13 cellular contexts compared by ENCODE assay signal in genomic region chr14:95577067-95577800, GRCh38. TPM values are rescaled to one million over a fixed set of nuclear protein-coding genes. Genes with fewer than 3 reads are reported as not detected.
DNase-seq lines count a peak whose midpoint lies in the region; ATAC-seq, FAIRE-seq and TF ChIP-seq lines count a peak whose summit lies in the region.
"Had no signal": no experiment of that assay in that cellular context is flagged by ENCODE, and none has a peak within 500 bp of the region (broad histone marks: within the 10 kb centered on the region; RNA-seq: fewer than 3 reads in every experiment).

No MANE protein-coding gene starts in this region.

- H3K27me3 Mint-ChIP-seq in Caco-2 (ENCODE audit: insufficient read depth, unreplicated experiment) (peaks cover 6% of the 10 kb centered on the region), mesothelial cell of epicardium (ENCODE audit: low read depth) (peaks cover 30% of the 10 kb centered on the region)
- H3K27me3 Mint-ChIP-seq in T-helper 2 cell treated with Interferon-gamma antibody and Interleukin-4, amounts not matched to agents 5 μg/mL and 100 μg/mL, for 36 hours (ENCODE audit: low read depth) = peaks cover 7% of the 10 kb centered on the region

- peak overlapping the region in 6 of 11 experiments; percentile 1 to 49 (median 18); a peak in 6 of 22 replicates for H3K4me2 ChIP-seq in BLaER1 treated with 17β-estradiol and CSF1 and Interleukin-3, amounts not matched to agents 10 nM and 100 nM
- H3K4me2 ChIP-seq: A549, neural progenitor cell had no signal

- H3K4me1 ChIP-seq in BLaER1 treated with 17β-estradiol and CSF1 and Interleukin-3, amounts not matched to agents 10 nM and 100 nM = peaks cover 0 to 20% (median 11%) of the 10 kb centered on the region in 10 experiments; a peak in 14 of 20 replicates
- no peaks in the 10 kb centered on the region for H3K4me1 ChIP-seq in Caco-2
- H3K4me1 ChIP-seq in testis = no peaks in the 10 kb centered on the region
- H3K4me1 ChIP-seq: A549, upper lobe of left lung had no signal

- H3K36me3 ChIP-seq in BLaER1 treated with 17β-estradiol and CSF1 and Interleukin-3, amounts not matched to agents 10 nM and 100 nM = no peaks in the 10 kb centered on the region
- H3K36me3 ChIP-seq in Caco-2 (ENCODE audit: control insufficient read depth, insufficient read depth, low read length) (no peaks in the 10 kb centered on the region), testis (ENCODE audit: low read depth, missing control alignments) (no peaks in the 10 kb centered on the region)
- H3K36me3 ChIP-seq: neural progenitor cell, upper lobe of left lung had no signal

- no peaks in the 10 kb centered on the region; a peak in 1 of 22 replicates for H3K9me3 ChIP-seq in BLaER1 treated with 17β-estradiol and CSF1 and Interleukin-3, amounts not matched to agents 10 nM and 100 nM (replicated peaks in 1 of 11)
- H3K9me3 ChIP-seq in Caco-2 (no peaks in the 10 kb centered on the region), testis (no peaks in the 10 kb centered on the region)
- H3K9me3 ChIP-seq: A549, upper lobe of left lung had no signal

- no peak for TF ChIP-seq POLR2A in testis (IDR thresholded peaks at IDR 0.05)

- DNase-seq in GM19239 (ENCODE audit: insufficient read length, low spot score) (peak; percentile 48), Caco-2 (no peak), testis (no peak), mesothelial cell of epicardium (ENCODE audit: low spot score in 2 of 2, unreplicated experiment in 2 of 2) (no peak)
- DNase-seq in T-helper 2 cell treated with Interferon-gamma antibody and Interleukin-4, amounts not matched to agents 5 μg/mL and 100 μg/mL, for 36 hours (ENCODE audit: low spot score) = no peak
- DNase-seq: activated naive CD8-positive, alpha-beta T cell treated with anti-CD3 and anti-CD28 coated beads, Interleukin-2, amount 10 ng/mL, durations not matched to agents 7 days and 5 days; stimulated activated CD4-positive, alpha-beta T cell treated with anti-CD3 and anti-CD28 coated beads, Interleukin-4, amount 100 ng/mL, for 4 hours; upper lobe of left lung had no signal

- FAIRE-seq in GM19239 (lab: Jason Lieb, UNC) = peak; percentile 97

- POLR2A ChIA-PET in Caco-2 (lab: Charles Lee) = no interaction called here

- H3K36me3 Mint-ChIP-seq in Caco-2 (ENCODE audit: insufficient read depth, unreplicated experiment) = no peaks in the 10 kb centered on the region
- H3K36me3 Mint-ChIP-seq in mesothelial cell of epicardium = no peaks in the 10 kb centered on the region
- no peaks in the 10 kb centered on the region for H3K36me3 Mint-ChIP-seq in T-helper 2 cell treated with Interferon-gamma antibody and Interleukin-4, amounts not matched to agents 5 μg/mL and 100 μg/mL, for 36 hours (ENCODE audit: low read depth)
- H3K36me3 Mint-ChIP-seq: activated naive CD8-positive, alpha-beta T cell treated with anti-CD3 and anti-CD28 coated beads, Interleukin-2, amount 10 ng/mL, durations not matched to agents 7 days and 5 days; neural progenitor cell had no signal

- H3K4me1 Mint-ChIP-seq in Caco-2 (ENCODE audit: low read depth, unreplicated experiment) (no peaks in the 10 kb centered on the region), mesothelial cell of epicardium (no peaks in the 10 kb centered on the region)
- no peaks in the 10 kb centered on the region for H3K4me1 Mint-ChIP-seq in T-helper 2 cell treated with Interferon-gamma antibody and Interleukin-4, amounts not matched to agents 5 μg/mL and 100 μg/mL, for 36 hours (ENCODE audit: low read depth)
- H3K4me1 Mint-ChIP-seq: activated naive CD8-positive, alpha-beta T cell treated with anti-CD3 and anti-CD28 coated beads, Interleukin-2, amount 10 ng/mL, durations not matched to agents 7 days and 5 days had no signal

- no TSS peak for BruUV-seq in Caco-2 (replicated peaks; lab: Mats Ljungman, UMichigan)

- ATAC-seq in HG02759 (IDR thresholded peaks at IDR 0.05; ENCODE audit: unreplicated experiment) (peak; percentile 94), HG03521 (IDR thresholded peaks at IDR 0.05; ENCODE audit: unreplicated experiment) (peak; percentile 97)
- ATAC-seq: A549 had no signal

- H3K9me3 Mint-ChIP-seq in Caco-2 (ENCODE audit: unreplicated experiment) (no peaks in the 10 kb centered on the region), mesothelial cell of epicardium (no peaks in the 10 kb centered on the region)
- H3K9me3 Mint-ChIP-seq in T-helper 2 cell treated with Interferon-gamma antibody and Interleukin-4, amounts not matched to agents 5 μg/mL and 100 μg/mL, for 36 hours = no peaks in the 10 kb centered on the region
- H3K9me3 Mint-ChIP-seq: neural progenitor cell had no signal

- 80 to 84% methylated on average over 12 of the region's 12 CpGs for WGBS in testis, 2 donors

- CTCF ChIA-PET in Caco-2 (lab: Charles Lee) = no interaction called here

- no peak overlapping the region for H3K4me3 ChIP-seq in BLaER1 treated with 17β-estradiol and CSF1 and Interleukin-3, amounts not matched to agents 10 nM and 100 nM
- H3K4me3 ChIP-seq in Caco-2 (ENCODE audit: low read depth, low read length) (no peak overlapping the region), testis (no peak overlapping the region)
- H3K4me3 ChIP-seq: A549, neural progenitor cell, upper lobe of left lung had no signal

- no peak overlapping the region for H3K9ac ChIP-seq in BLaER1 treated with 17β-estradiol and CSF1 and Interleukin-3, amounts not matched to agents 10 nM and 100 nM
- H3K9ac ChIP-seq: neural progenitor cell had no signal

- H3K27ac Mint-ChIP-seq in Caco-2 (ENCODE audit: unreplicated experiment) = no peak overlapping the region
- no peak overlapping the region for H3K27ac Mint-ChIP-seq in mesothelial cell of epicardium
- H3K27ac Mint-ChIP-seq in T-helper 2 cell treated with Interferon-gamma antibody and Interleukin-4, amounts not matched to agents 5 μg/mL and 100 μg/mL, for 36 hours = no peak overlapping the region
- H3K27ac Mint-ChIP-seq: activated naive CD8-positive, alpha-beta T cell treated with anti-CD3 and anti-CD28 coated beads, Interleukin-2, amount 10 ng/mL, durations not matched to agents 7 days and 5 days had no signal

- H3K27ac ChIP-seq in BLaER1 treated with 17β-estradiol and CSF1 and Interleukin-3, amounts not matched to agents 10 nM and 100 nM = no peak overlapping the region
- no peak overlapping the region for H3K27ac ChIP-seq in testis
- H3K27ac ChIP-seq: A549, upper lobe of left lung had no signal

- no peak overlapping the region for H3K4me3 Mint-ChIP-seq in Caco-2 (ENCODE audit: unreplicated experiment)
- H3K4me3 Mint-ChIP-seq in mesothelial cell of epicardium = no peak overlapping the region
- no peak overlapping the region for H3K4me3 Mint-ChIP-seq in T-helper 2 cell treated with Interferon-gamma antibody and Interleukin-4, amounts not matched to agents 5 μg/mL and 100 μg/mL, for 36 hours
- H3K4me3 Mint-ChIP-seq: activated naive CD8-positive, alpha-beta T cell treated with anti-CD3 and anti-CD28 coated beads, Interleukin-2, amount 10 ng/mL, durations not matched to agents 7 days and 5 days; neural progenitor cell had no signal

- intact Hi-C loops in Caco-2 (cut with micrococcal nuclease; ENCODE audit: unreplicated experiment) = no loop called here
- intact Hi-C loops in testis (cut with DNase I; ENCODE audit: low total_unique reads) = no loop called here

- no peaks in the 10 kb centered on the region for H4K20me1 ChIP-seq in BLaER1 treated with 17β-estradiol and CSF1 and Interleukin-3, amounts not matched to agents 10 nM and 100 nM

- no peak for TF ChIP-seq CTCF in Caco-2 (IDR thresholded peaks at IDR 0.05; ENCODE audit: insufficient read depth in 1 of 2, low read depth in 1 of 2, low read length in 1 of 2, severe bottlenecking in 1 of 2, unreplicated experiment in 1 of 2)
- TF ChIP-seq CTCF in testis (IDR thresholded peaks at IDR 0.05) = no peak
- no peak for TF ChIP-seq CTCF in mesothelial cell of epicardium (IDR thresholded peaks at IDR 0.05; ENCODE audit: unreplicated experiment)

- H3K27me3 ChIP-seq in BLaER1 treated with 17β-estradiol and CSF1 and Interleukin-3, amounts not matched to agents 10 nM and 100 nM = no peaks in the 10 kb centered on the region
- H3K27me3 ChIP-seq in Caco-2 (replicated peaks; ENCODE audit: control insufficient read depth, insufficient read depth, low read length) (no peaks in the 10 kb centered on the region), testis (no peaks in the 10 kb centered on the region)
- H3K27me3 ChIP-seq: neural progenitor cell, upper lobe of left lung had no signal

RNA-seq across cellular contexts. Expression of gene GLRX5, which starts 42.4 kb away (rescaled TPM):
- total RNA-seq in Caco-2 (2022) (66.2 and 67.8 TPM in 2 replicates), testis (10 to 100 TPM; 83.9 to 95.0 TPM), mesothelial cell of epicardium (35.6 to 38.5 TPM (median 38.4 TPM) in 3 replicates)
- 101 TPM for polyA plus RNA-seq in testis (ENCODE audit: insufficient read depth, low read depth, low replicate concordance)
